Comparison of ENCODE assay signal across 1 cellular context in genomic region chr3:168455814-168456213, GRCh38.
TF ChIP-seq lines count a peak whose summit lies in the region.

No MANE protein-coding gene starts in this region.

TF ChIP-seq in WTC11, 78 proteins besides CTCF, POLR2A, EP300 and RAD21 (continued from another document):
- TF ChIP-seq ZNF532 (CRISPR knock-in tag; IDR thresholded peaks at IDR 0.05; ENCODE audit: borderline replicate concordance) (no peak), E2F5 (CRISPR knock-in tag; IDR thresholded peaks at IDR 0.05) (no peak)
